Comparison of ENCODE assay signal across 17 cellular contexts in genomic region chr9:85056203-85056572, GRCh38.
A peak's percentile ranks its signal among the peaks of the same experiment; 100 is the strongest.
DNase-seq lines count a peak whose midpoint lies in the region; ATAC-seq, FAIRE-seq and TF ChIP-seq lines count a peak whose summit lies in the region.
"Had no signal": no experiment of that assay in that cellular context is flagged by ENCODE, and none has a peak within 500 bp of the region (broad histone marks: within the 10 kb centered on the region; RNA-seq: fewer than 3 reads in every experiment).

No MANE protein-coding gene starts in this region.

- POLR2A ChIA-PET in GM12878 (lab: Charles Lee) (no interaction called here), A673 (lab: Charles Lee; ENCODE audit: low non-redundant PET) (no interaction called here)

- H3K36me3 ChIP-seq in GM12878 (ENCODE audit: control insufficient read depth in 2 of 2, insufficient read depth in 2 of 2, low read length in 1 of 2) (no peaks in the 10 kb centered on the region), A673 (ENCODE audit: insufficient read depth, low read length, poor library complexity, severe bottlenecking) (no peaks in the 10 kb centered on the region)
- H3K36me3 ChIP-seq: BLaER1 treated with 17β-estradiol and CSF1 and Interleukin-3, amounts not matched to agents 10 nM and 100 nM; sigmoid colon had no signal

- no peak for TF ChIP-seq POLR2A in GM12878 (IDR thresholded peaks at IDR 0.05; ENCODE audit: low read depth, low read length)

- ATAC-seq in GM18868 (IDR thresholded peaks at IDR 0.05; ENCODE audit: unreplicated experiment) (peak; percentile 73), GM21528 (IDR thresholded peaks at IDR 0.05; ENCODE audit: low FRiP score, unreplicated experiment) (peak; percentile 38), HG03039 (IDR thresholded peaks at IDR 0.05; ENCODE audit: unreplicated experiment) (peak; percentile 63), GM12878 (peak; percentile 94)
- ATAC-seq: stimulated activated naive B cell treated with anti-CD40 and anti-IgM and Interleukin-4, amounts not matched to agents 10 μg/mL and 1 μg/mL and 100 μg/mL, for 72 hours had no signal

- intact Hi-C loops in GM12878 (cut with micrococcal nuclease; ENCODE audit: unreplicated experiment): no loop called here
- intact Hi-C loops in A673 (cut with micrococcal nuclease; ENCODE audit: unreplicated experiment): no loop called here

- CTCF ChIA-PET in GM12878 (lab: Yijun Ruan, JAX) (no interaction called here), A673 (lab: Charles Lee) (no interaction called here)

- no TSS peak for BruUV-seq in GM12878 (replicated peaks; lab: Mats Ljungman, UMichigan)
- no TSS peak for BruUV-seq in A673 (replicated peaks; lab: Mats Ljungman, UMichigan)

- RAD21 ChIA-PET in GM12878 (lab: Charles Lee; ENCODE audit: unreplicated experiment): interaction anchor here (0.6 kb wide), 1 partner anchor 59 kb away, joined by 3 read pairs; no protein-coding TSS in a partner anchor

- TF ChIP-seq EP300 in GM12878 (IDR thresholded peaks at IDR 0.05; ENCODE audit: borderline replicate concordance in 1 of 2, control insufficient read depth in 1 of 2, low read depth in 2 of 2, low read length in 2 of 2): peak; percentile 33 to 77; a peak in 2 of 4 replicates

- in situ Hi-C loops in GM12878 (cut with MboI): no loop called here

- H2AFZ ChIP-seq in GM12878 (ENCODE audit: control insufficient read depth, low read depth, low read length): peak overlapping the region; percentile 68

- DNase-seq in GM12878 (ENCODE audit: low read depth, low spot score): peak; percentile 64
- DNase-seq in GM19240 (ENCODE audit: insufficient read length, low spot score): no peak
- DNase-seq in HCEC 1CT: no peak
- DNase-seq in A673 (ENCODE audit: low spot score): no peak
- DNase-seq: activated gamma-delta T cell treated with Interleukin-2 at 50 U/mL for 16 hours; dermis blood vessel endothelial cell; DMS79 treated with DMSO at 0.1 percent for 48 hours; sigmoid colon; stimulated activated CD4-positive, alpha-beta T cell treated with anti-CD3 and anti-CD28 coated beads, Interleukin-4, amount 100 ng/mL, for 4 hours; stimulated activated naive B cell treated with anti-CD40 and anti-IgM and Interleukin-4, amounts not matched to agents 10 μg/mL and 1 μg/mL and 100 μg/mL, for 72 hours had no signal

- peak overlapping the region; percentile 87 for H3K4me2 ChIP-seq in GM12878 (ENCODE audit: control insufficient read depth, insufficient read depth)

- no peaks in the 10 kb centered on the region for H3K79me2 ChIP-seq in GM12878 (ENCODE audit: control insufficient read depth, insufficient read depth, low read length)

- FAIRE-seq in GM12878 (lab: Jason Lieb, UNC): peak; percentile 86
- FAIRE-seq: astrocyte, HTR-8/SVneo had no signal

- no peak overlapping the region for H3K9ac ChIP-seq in GM12878 (ENCODE audit: control insufficient read depth, insufficient read depth, low read length)
- H3K9ac ChIP-seq: BLaER1 treated with 17β-estradiol and CSF1 and Interleukin-3, amounts not matched to agents 10 nM and 100 nM had no signal

- H3K4me1 ChIP-seq in GM12878 (ENCODE audit: control insufficient read depth, insufficient read depth, low read length) (peaks cover 16% of the 10 kb centered on the region), A673 (ENCODE audit: insufficient read depth, low read length, poor library complexity, severe bottlenecking) (no peaks in the 10 kb centered on the region)
- H3K4me1 ChIP-seq: sigmoid colon had no signal

- TF ChIP-seq CTCF in GM12878 (IDR thresholded peaks at IDR 0.05 in 2 of 3, conservative IDR thresholded peaks at IDR 0.05 in 1 of 3; ENCODE audit: control insufficient read depth in 2 of 3, extremely low read depth in 1 of 3, insufficient read depth in 1 of 3, low read depth in 3 of 3, low read length in 3 of 3): no peak
- TF ChIP-seq CTCF in A673 (conservative IDR thresholded peaks at IDR 0.05; ENCODE audit: low read depth, low read length): no peak

- SMC1A ChIA-PET in GM12878 (lab: Charles Lee; ENCODE audit: uncharacterized antibody, unreplicated experiment): no interaction called here

- no peak overlapping the region for H3K4me3 ChIP-seq in GM12878
- H3K4me3 ChIP-seq in A673 (ENCODE audit: low read depth, low read length, poor library complexity, severe bottlenecking): no peak overlapping the region
- H3K4me3 ChIP-seq: BLaER1 treated with 17β-estradiol and CSF1 and Interleukin-3, amounts not matched to agents 10 nM and 100 nM; sigmoid colon; SK-N-MC had no signal

- H3K27me3 ChIP-seq in GM12878 (replicated peaks in 1 of 2; ENCODE audit: control insufficient read depth in 2 of 2, insufficient read depth in 2 of 2, low read length in 1 of 2) (no peaks in the 10 kb centered on the region), A673 (replicated peaks; ENCODE audit: insufficient read depth, low read depth, low read length, poor library complexity) (no peaks in the 10 kb centered on the region)
- H3K27me3 ChIP-seq: BLaER1 treated with 17β-estradiol and CSF1 and Interleukin-3, amounts not matched to agents 10 nM and 100 nM; sigmoid colon had no signal

- H3K27ac ChIP-seq in GM12878 (ENCODE audit: control insufficient read depth, insufficient read depth): peak overlapping the region; percentile 58
- no peak overlapping the region for H3K27ac ChIP-seq in A673 (ENCODE audit: low read depth, low read length, poor library complexity, severe bottlenecking)
- H3K27ac ChIP-seq: BLaER1 treated with 17β-estradiol and CSF1 and Interleukin-3, amounts not matched to agents 10 nM and 100 nM; sigmoid colon; SK-N-MC had no signal

- H3K9me3 ChIP-seq in GM12878 (replicated peaks; ENCODE audit: control insufficient read depth, insufficient read depth, low read length): no peaks in the 10 kb centered on the region; the same call in 2 of the 3 replicates
- H3K9me3 ChIP-seq in A673 (ENCODE audit: low read depth, low read length, poor library complexity, severe bottlenecking): no peaks in the 10 kb centered on the region
- H3K9me3 ChIP-seq: BLaER1 treated with 17β-estradiol and CSF1 and Interleukin-3, amounts not matched to agents 10 nM and 100 nM; sigmoid colon had no signal

- TF ChIP-seq RAD21 in GM12878 (IDR thresholded peaks at IDR 0.05; ENCODE audit: insufficient read depth, low read depth, low read length): no peak

- 0% methylated on average over 3 of the region's 3 CpGs for WGBS in GM12878 (ENCODE audit: insufficient coverage, insufficient replicate concordance, low lambda C conversion rate, missing lambda C conversion rate)

- H4K20me1 ChIP-seq in GM12878 (ENCODE audit: control insufficient read depth, insufficient read depth): no peaks in the 10 kb centered on the region
- H4K20me1 ChIP-seq: BLaER1 treated with 17β-estradiol and CSF1 and Interleukin-3, amounts not matched to agents 10 nM and 100 nM had no signal

TF ChIP-seq in GM12878, 131 proteins besides CTCF, POLR2A, EP300 and RAD21 (continues in another document):
- TF ChIP-seq MTA3 (IDR thresholded peaks at IDR 0.05; ENCODE audit: borderline replicate concordance, low read length) (no peak; the same call in 1 of the 2 replicates), ZNF384 (IDR thresholded peaks at IDR 0.05; ENCODE audit: borderline replicate concordance, low read depth, low read length) (no peak), LARP7 (IDR thresholded peaks at IDR 0.05) (no peak), NBN (IDR thresholded peaks at IDR 0.05) (peak; percentile 76), NRF1 (conservative IDR thresholded peaks at IDR 0.05; ENCODE audit: low read depth, low read length) (no peak), STAT1 (conservative IDR thresholded peaks at IDR 0.05) (no peak), RELA (IDR thresholded peaks at IDR 0.05; ENCODE audit: borderline replicate concordance, partially characterized antibody) (peak; percentile 72), IRF3 (IDR thresholded peaks at IDR 0.05) (no peak), PKNOX1 (IDR thresholded peaks at IDR 0.05) (peak; percentile 46; the same call in 1 of the 2 replicates), TCF12 (IDR thresholded peaks at IDR 0.05; ENCODE audit: low read depth, low read length) (no peak), PAX5 (IDR thresholded peaks at IDR 0.05; ENCODE audit: borderline replicate concordance, low read depth, low read length) (0 out of 2 replicates have a peak, but pooled peaks have one; percentile 41), GATAD2B (conservative IDR thresholded peaks at IDR 0.05; ENCODE audit: low read depth) (no peak)
- TF ChIP-seq, protein P1, sequence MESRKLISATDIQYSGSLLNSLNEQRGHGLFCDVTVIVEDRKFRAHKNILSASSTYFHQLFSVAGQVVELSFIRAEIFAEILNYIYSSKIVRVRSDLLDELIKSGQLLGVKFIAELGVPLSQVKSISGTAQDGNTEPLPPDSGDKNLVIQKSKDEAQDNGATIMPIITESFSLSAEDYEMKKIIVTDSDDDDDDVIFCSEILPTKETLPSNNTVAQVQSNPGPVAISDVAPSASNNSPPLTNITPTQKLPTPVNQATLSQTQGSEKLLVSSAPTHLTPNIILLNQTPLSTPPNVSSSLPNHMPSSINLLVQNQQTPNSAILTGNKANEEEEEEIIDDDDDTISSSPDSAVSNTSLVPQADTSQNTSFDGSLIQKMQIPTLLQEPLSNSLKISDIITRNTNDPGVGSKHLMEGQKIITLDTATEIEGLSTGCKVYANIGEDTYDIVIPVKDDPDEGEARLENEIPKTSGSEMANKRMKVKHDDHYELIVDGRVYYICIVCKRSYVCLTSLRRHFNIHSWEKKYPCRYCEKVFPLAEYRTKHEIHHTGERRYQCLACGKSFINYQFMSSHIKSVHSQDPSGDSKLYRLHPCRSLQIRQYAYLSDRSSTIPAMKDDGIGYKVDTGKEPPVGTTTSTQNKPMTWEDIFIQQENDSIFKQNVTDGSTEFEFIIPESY (IDR thresholded peaks at IDR 0.05): no peak

Comparison
In these comparisons a context has a peak if more than half of its experiments do, and no peak if none do; other contexts are left out.
1. ATAC-seq: peak in every context shown above with its lines; median percentile 94 in GM12878; 73 in GM18868; 63 in HG03039; 38 in GM21528.